1 cellular context compared by ENCODE assay signal in the genomic region with DNA sequence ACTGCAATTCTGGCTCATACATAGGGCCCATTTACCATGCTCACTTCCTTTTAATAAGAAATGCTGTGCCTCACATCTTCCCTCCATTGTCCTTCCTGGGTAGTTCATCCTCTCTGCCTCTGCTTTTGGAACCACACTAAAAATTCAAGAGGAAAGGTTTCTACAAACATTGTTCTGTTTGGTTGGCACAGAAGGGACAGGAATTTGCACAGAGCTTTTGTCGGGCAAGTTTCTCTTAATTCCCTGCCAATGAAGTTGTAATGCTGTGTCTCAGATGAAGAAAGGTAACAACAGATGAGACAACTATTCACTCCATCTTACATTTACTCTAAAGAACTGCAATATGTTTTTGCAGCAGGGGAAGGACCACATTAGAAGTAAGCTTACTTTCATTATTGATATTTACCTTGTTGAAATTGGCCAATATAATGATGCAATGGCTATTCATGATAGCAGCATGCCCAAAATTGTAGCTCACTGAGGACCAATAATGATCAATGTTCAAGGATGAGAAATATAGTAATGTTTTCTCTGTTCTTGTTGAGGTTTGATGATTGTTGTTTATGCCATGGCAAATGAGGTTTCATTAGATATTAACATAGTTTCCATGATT.
TF ChIP-seq lines count a peak whose summit lies in the region.

No MANE protein-coding gene starts in this region.

TF ChIP-seq in liver, 16 proteins besides CTCF, POLR2A, EP300 and RAD21 (continued from another document):
- TF ChIP-seq, protein P1, sequence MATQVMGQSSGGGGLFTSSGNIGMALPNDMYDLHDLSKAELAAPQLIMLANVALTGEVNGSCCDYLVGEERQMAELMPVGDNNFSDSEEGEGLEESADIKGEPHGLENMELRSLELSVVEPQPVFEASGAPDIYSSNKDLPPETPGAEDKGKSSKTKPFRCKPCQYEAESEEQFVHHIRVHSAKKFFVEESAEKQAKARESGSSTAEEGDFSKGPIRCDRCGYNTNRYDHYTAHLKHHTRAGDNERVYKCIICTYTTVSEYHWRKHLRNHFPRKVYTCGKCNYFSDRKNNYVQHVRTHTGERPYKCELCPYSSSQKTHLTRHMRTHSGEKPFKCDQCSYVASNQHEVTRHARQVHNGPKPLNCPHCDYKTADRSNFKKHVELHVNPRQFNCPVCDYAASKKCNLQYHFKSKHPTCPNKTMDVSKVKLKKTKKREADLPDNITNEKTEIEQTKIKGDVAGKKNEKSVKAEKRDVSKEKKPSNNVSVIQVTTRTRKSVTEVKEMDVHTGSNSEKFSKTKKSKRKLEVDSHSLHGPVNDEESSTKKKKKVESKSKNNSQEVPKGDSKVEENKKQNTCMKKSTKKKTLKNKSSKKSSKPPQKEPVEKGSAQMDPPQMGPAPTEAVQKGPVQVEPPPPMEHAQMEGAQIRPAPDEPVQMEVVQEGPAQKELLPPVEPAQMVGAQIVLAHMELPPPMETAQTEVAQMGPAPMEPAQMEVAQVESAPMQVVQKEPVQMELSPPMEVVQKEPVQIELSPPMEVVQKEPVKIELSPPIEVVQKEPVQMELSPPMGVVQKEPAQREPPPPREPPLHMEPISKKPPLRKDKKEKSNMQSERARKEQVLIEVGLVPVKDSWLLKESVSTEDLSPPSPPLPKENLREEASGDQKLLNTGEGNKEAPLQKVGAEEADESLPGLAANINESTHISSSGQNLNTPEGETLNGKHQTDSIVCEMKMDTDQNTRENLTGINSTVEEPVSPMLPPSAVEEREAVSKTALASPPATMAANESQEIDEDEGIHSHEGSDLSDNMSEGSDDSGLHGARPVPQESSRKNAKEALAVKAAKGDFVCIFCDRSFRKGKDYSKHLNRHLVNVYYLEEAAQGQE (IDR thresholded peaks at IDR 0.05) = no peak
- TF ChIP-seq HNF4A (conservative IDR thresholded peaks at IDR 0.05) (peak; percentile 17 to 29), FOXA2 (IDR thresholded peaks at IDR 0.05) (peak; percentile 85), YY1 (IDR thresholded peaks at IDR 0.05) (no peak), GABPA (IDR thresholded peaks at IDR 0.05 in 1 of 2, conservative IDR thresholded peaks at IDR 0.05 in 1 of 2) (no peak), FOXA1 (IDR thresholded peaks at IDR 0.05) (peak; percentile 58), RXRA (IDR thresholded peaks at IDR 0.05) (peak in 1 of 2 donors; percentile 28)
- TF ChIP-seq, protein P2, sequence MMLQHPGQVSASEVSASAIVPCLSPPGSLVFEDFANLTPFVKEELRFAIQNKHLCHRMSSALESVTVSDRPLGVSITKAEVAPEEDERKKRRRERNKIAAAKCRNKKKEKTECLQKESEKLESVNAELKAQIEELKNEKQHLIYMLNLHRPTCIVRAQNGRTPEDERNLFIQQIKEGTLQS (IDR thresholded peaks at IDR 0.05) = peak; percentile 86
